2 cellular contexts compared by ENCODE assay signal in genomic region chr19:1427221-1427620, GRCh38.
TF ChIP-seq lines count a peak whose summit lies in the region.

No MANE protein-coding gene starts in this region.

TF ChIP-seq in GM23338, 12 proteins besides CTCF, POLR2A, EP300 and RAD21:
- TF ChIP-seq ZNF462 (CRISPR knock-in tag; IDR thresholded peaks at IDR 0.05): no peak
- no peak for TF ChIP-seq JUNB (IDR thresholded peaks at IDR 0.05; ENCODE audit: unreplicated experiment)
- no peak for TF ChIP-seq POLR2AphosphoS5 (IDR thresholded peaks at IDR 0.05; ENCODE audit: low read depth)
- TF ChIP-seq STAT1 (IDR thresholded peaks at IDR 0.05; ENCODE audit: unreplicated experiment): no peak
- TF ChIP-seq CREB1 (CRISPR knock-in tag; IDR thresholded peaks at IDR 0.05; ENCODE audit: low read depth): no peak
- TF ChIP-seq NANOG (IDR thresholded peaks at IDR 0.05; ENCODE audit: borderline replicate concordance): no peak
- no peak for TF ChIP-seq ETS1 (IDR thresholded peaks at IDR 0.05)
- no peak for TF ChIP-seq EZH2 (IDR thresholded peaks at IDR 0.05; ENCODE audit: low read depth, unreplicated experiment)
- no peak for TF ChIP-seq ZNF114 (CRISPR knock-in tag; IDR thresholded peaks at IDR 0.05)
- no peak for TF ChIP-seq EZH2phosphoT487 (IDR thresholded peaks at IDR 0.05; ENCODE audit: unreplicated experiment)
- no peak for TF ChIP-seq ZNF331 (CRISPR knock-in tag; IDR thresholded peaks at IDR 0.05; ENCODE audit: low read depth)
- TF ChIP-seq REST (IDR thresholded peaks at IDR 0.05; ENCODE audit: unreplicated experiment): no peak
TF ChIP-seq in GM23338: peak in this region for 0.

TF ChIP-seq in H1, 55 proteins besides CTCF, POLR2A, EP300 and RAD21:
- TF ChIP-seq BACH1 (IDR thresholded peaks at IDR 0.05; ENCODE audit: low read length) (no peak), RXRA (IDR thresholded peaks at IDR 0.05; ENCODE audit: insufficient read depth, low read depth, low read length) (no peak), CHD7 (IDR thresholded peaks at IDR 0.05; ENCODE audit: insufficient replicate concordance, low read length) (no peak), TCF12 (IDR thresholded peaks at IDR 0.05; ENCODE audit: low read depth, low read length) (no peak), TAF7 (optimal IDR thresholded peaks at IDR 0.05; ENCODE audit: borderline replicate concordance, low read depth, low read length) (no peak), ATF3 (IDR thresholded peaks at IDR 0.05; ENCODE audit: insufficient read depth, low read depth, low read length) (no peak), YY1 (IDR thresholded peaks at IDR 0.05; ENCODE audit: low read depth, low read length) (no peak), POU5F1 (IDR thresholded peaks at IDR 0.05; ENCODE audit: low read depth, low read length) (no peak)
